In genomic region chr11:65133724-65134123, GRCh38 we compare ENCODE assay signal across 8 cellular contexts. TPM values are rescaled to one million over a fixed set of nuclear protein-coding genes. Genes with fewer than 3 reads are reported as not detected.
DNase-seq lines count a peak whose midpoint lies in the region; ATAC-seq, FAIRE-seq and TF ChIP-seq lines count a peak whose summit lies in the region.

No MANE protein-coding gene starts in this region.

- intact Hi-C loops in pancreas (cut with DNase I), result loop anchor here in 2 of 3 donors (5.0 kb wide), 1 partner anchor 49 kb away; the partner anchor contains the start of gene CAPN1 (in 2 of the 2)

- TF ChIP-seq CTCF in RWPE2 (IDR thresholded peaks at IDR 0.05; ENCODE audit: poor library complexity, severe bottlenecking) (no peak), fibroblast of mammary gland (conservative IDR thresholded peaks at IDR 0.05; ENCODE audit: control insufficient read depth, insufficient read depth, low read depth, low read length) (no peak), pancreas (IDR thresholded peaks at IDR 0.05) (no peak)

- H3K36me3 ChIP-seq in RWPE2 (ENCODE audit: low read depth) (peaks cover 40% of the 10 kb centered on the region), pancreas (peaks cover 3 to 45% (median 29%) of the 10 kb centered on the region in 3 donors)

- peak overlapping the region; percentile 88 for H3K27ac ChIP-seq in RWPE2 (ENCODE audit: poor library complexity, severe bottlenecking)
- H3K27ac ChIP-seq in pancreas, result peak overlapping the region; percentile 99 to 100 (median 99)

- ATAC-seq in RWPE2 (ENCODE audit: low read depth) (no peak), pancreas (peak in 3 of 4 donors; percentile 1 to 7 (median 2))
- no peak for ATAC-seq in activated CD4-positive, CD25-positive, alpha-beta regulatory T cell treated with anti-CD3 and anti-CD28 coated beads, Interleukin-2, amount 50 U/mL, for 24 hours

- DNase-seq in D341Med (ENCODE audit: low spot score) (peak; percentile 43), RWPE2 (ENCODE audit: low spot score) (no peak), fibroblast of mammary gland (ENCODE audit: low read depth) (peak; percentile 47), pancreas (peak in 4 of 6 donors; percentile 57 to 64 (median 60)), islet precursor cell (no peak), NCI-H2196 (lab: John Stamatoyannopoulos, UW; ENCODE audit: unreplicated experiment) (no peak), GF-D8 (lab: John Stamatoyannopoulos, UW) (no peak)

- H3K4me3 ChIP-seq in RWPE2 (ENCODE audit: severe bottlenecking) (peak overlapping the region; percentile 69), fibroblast of mammary gland (ENCODE audit: control insufficient read depth, low read depth, low read length) (peak overlapping the region; percentile 89), pancreas (peak overlapping the region; percentile 70 to 93 (median 82))

- WGBS in pancreas, 2 donors, result 0 to 1% methylated on average over 20 of the region's 20 CpGs

- H3K9me3 ChIP-seq in RWPE2 (ENCODE audit: severe bottlenecking), result no peaks in the 10 kb centered on the region
- H3K9me3 ChIP-seq in pancreas, result no peaks in the 10 kb centered on the region

- H3K27me3 ChIP-seq in RWPE2 (ENCODE audit: insufficient read depth, poor library complexity, severe bottlenecking) (no peaks in the 10 kb centered on the region), pancreas (no peaks in the 10 kb centered on the region)

- peaks cover 4% of the 10 kb centered on the region for H3K4me1 ChIP-seq in RWPE2 (ENCODE audit: insufficient read depth, poor library complexity, severe bottlenecking)
- H3K4me1 ChIP-seq in pancreas, result peaks cover 14 to 32% (median 26%) of the 10 kb centered on the region in 3 donors

- no peak for FAIRE-seq in pancreas (lab: Jason Lieb, UNC)

RNA-seq across cellular contexts. Expression of gene SYVN1, which starts 0.6 kb away (rescaled TPM):
- total RNA-seq in pancreas, result 10 to 100 TPM; 47.5 to 98.2 (median 66.3) TPM
- polyA plus RNA-seq in pancreas, result 10 to 100 TPM; 63.4 to 64.8 TPM

RNA-seq across cellular contexts. Expression of gene MRPL49, which starts 11.6 kb away (rescaled TPM):
- 10 to 100 TPM; 13.9 to 31.2 (median 21.4) TPM for total RNA-seq in pancreas
- 10 to 100 TPM; 10.3 to 30.3 TPM for polyA plus RNA-seq in pancreas

RNA-seq across cellular contexts. Expression of gene FAU, which starts 11.8 kb away (rescaled TPM):
- total RNA-seq in pancreas, result 100 to 1,000 TPM; 493 to 810 (median 529) TPM
- 100 to 1,000 TPM; 530 to 652 TPM for polyA plus RNA-seq in pancreas

RNA-seq across cellular contexts. Expression of gene ZNHIT2, which starts 16.2 kb away (rescaled TPM):
- total RNA-seq in pancreas, result 10 to 100 TPM in 1 of 6 donors, 1 to 10 TPM in 5; 4.3 to 11.7 (median 7.1) TPM
- polyA plus RNA-seq in pancreas, result 10 to 100 TPM; 14.0 to 17.8 TPM

RNA-seq across cellular contexts. Expression of gene TM7SF2, which starts 22.1 kb away (rescaled TPM):
- 100 to 1,000 TPM in 1 of 6 donors, 10 to 100 TPM in 5; 12.8 to 176 (median 43.4) TPM for total RNA-seq in pancreas
- polyA plus RNA-seq in pancreas, result 100 to 1,000 TPM in 1 of 2 donors, 10 to 100 TPM in 1; 76.8 to 203 TPM

Comparison
In these comparisons a context has a peak if more than half of its experiments do, and no peak if none do; other contexts are left out.
1. DNase-seq: peak in D341Med (single experiment), fibroblast of mammary gland (single experiment) and pancreas (4 of 6); none in RWPE2 (single experiment), islet precursor cell (single experiment), NCI-H2196 (single experiment) and GF-D8 (single experiment).
2. ATAC-seq: peak in pancreas (3 of 4); none in RWPE2 (single experiment) and activated CD4-positive, CD25-positive, alpha-beta regulatory T cell treated with anti-CD3 and anti-CD28 coated beads, Interleukin-2, amount 50 U/mL, for 24 hours (0 of 2).
3. Peak in every context shown above with its lines, with median percentiles within 50 percentile points of each other: H3K4me3 ChIP-seq.